ENCODE assay signal across 8 cellular contexts in the genomic region with DNA sequence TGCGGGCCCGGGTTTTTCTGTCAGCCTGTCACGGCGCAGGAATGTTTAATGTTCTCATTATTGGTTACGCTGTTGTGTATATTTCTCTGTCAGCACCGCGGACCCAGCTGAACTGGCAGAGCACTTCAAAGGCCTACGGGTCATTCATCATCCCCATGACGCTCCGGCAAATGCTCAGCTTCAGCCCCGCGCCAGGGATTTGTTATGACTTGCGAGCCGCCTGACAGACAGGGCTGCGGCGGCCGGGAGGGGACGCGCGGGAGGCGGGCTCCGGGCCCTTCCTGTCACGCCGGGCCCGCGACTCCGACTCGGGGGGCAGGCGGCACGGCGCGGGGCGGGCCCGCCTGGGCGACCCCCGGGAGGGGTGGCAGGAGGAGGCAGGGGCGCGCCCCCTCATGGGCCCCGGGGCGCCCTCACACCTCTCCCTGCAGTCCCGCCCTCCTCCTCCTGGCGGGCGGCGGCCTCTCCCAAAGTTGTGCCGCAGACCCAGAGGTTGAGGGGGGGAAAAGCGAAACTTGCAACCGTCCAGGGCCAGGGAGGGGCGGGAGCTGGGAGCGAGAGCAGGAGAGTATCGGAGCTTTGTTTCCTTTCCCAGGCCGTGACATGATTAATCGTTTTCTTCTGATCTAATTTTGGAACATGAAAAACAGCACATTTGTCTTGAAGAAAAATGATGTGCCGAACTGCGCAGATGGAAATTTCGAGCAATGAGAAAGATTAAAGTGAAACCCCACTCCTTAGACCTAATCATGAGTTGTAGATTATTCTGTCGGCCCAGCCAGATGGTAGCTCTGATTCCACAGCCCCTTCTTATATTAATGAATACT. TPM values are rescaled to one million over a fixed set of nuclear protein-coding genes. Genes with fewer than 3 reads are reported as not detected.
A peak's percentile ranks its signal among the peaks of the same experiment; 100 is the strongest.
DNase-seq lines count a peak whose midpoint lies in the region; ATAC-seq and TF ChIP-seq lines count a peak whose summit lies in the region.

No MANE protein-coding gene starts in this region.

- H3K9me3 Mint-ChIP-seq in neural crest cell, result no peaks in the 10 kb centered on the region
- peaks cover 3 to 6% of the 10 kb centered on the region in 2 donors for H3K9me3 Mint-ChIP-seq in stimulated activated naive CD8-positive, alpha-beta T cell treated with anti-CD3 and anti-CD28 coated beads, Interleukin-15, amount 100 ng/mL, for 72 hours

- DNase-seq in RKO (ENCODE audit: low spot score) (peak; percentile 92), activated gamma-delta T cell (lab: John Stamatoyannopoulos, UW) (peak; percentile 31), fibroblast of villous mesenchyme (ENCODE audit: low read depth) (peak; percentile 70), neural crest cell (ENCODE audit: low read depth, low spot score) (peak; percentile 69)
- DNase-seq in stimulated activated naive CD8-positive, alpha-beta T cell treated with anti-CD3 and anti-CD28 coated beads, Interleukin-15, amount 100 ng/mL, for 72 hours, result peak; percentile 68 to 79

- peaks cover 0 to 10% (median 4%) of the 10 kb centered on the region in 11 experiments; a peak in 8 of 22 replicates for H3K9me3 ChIP-seq in BLaER1 treated with 17β-estradiol and CSF1 and Interleukin-3, amounts not matched to agents 10 nM and 100 nM (replicated peaks in 1 of 11)
- H3K9me3 ChIP-seq in HUES6 (ENCODE audit: control insufficient read depth, insufficient read depth, low read depth, low read length), result 0 out of 2 replicates have a peak, but pooled peaks cover 2% of the 10 kb centered on the region

- H3K36me3 ChIP-seq in BLaER1 treated with 17β-estradiol and CSF1 and Interleukin-3, amounts not matched to agents 10 nM and 100 nM, result no peaks in the 10 kb centered on the region
- no peaks in the 10 kb centered on the region for H3K36me3 ChIP-seq in HUES6 (ENCODE audit: control insufficient read depth, insufficient read depth, low read length)

- H3K4me3 Mint-ChIP-seq in neural crest cell, result peak overlapping the region; percentile 86
- H3K4me3 Mint-ChIP-seq in stimulated activated naive CD8-positive, alpha-beta T cell treated with anti-CD3 and anti-CD28 coated beads, Interleukin-15, amount 100 ng/mL, for 72 hours, result peak overlapping the region in 1 of 2 donors; percentile 74

- peaks cover 4 to 20% (median 13%) of the 10 kb centered on the region in 10 experiments; a peak in 18 of 20 replicates for H3K4me1 ChIP-seq in BLaER1 treated with 17β-estradiol and CSF1 and Interleukin-3, amounts not matched to agents 10 nM and 100 nM
- peaks cover 12% of the 10 kb centered on the region for H3K4me1 ChIP-seq in HUES6 (ENCODE audit: control insufficient read depth, insufficient read depth, low read length)

- ATAC-seq in GM19438 (IDR thresholded peaks at IDR 0.05; ENCODE audit: low read depth, unreplicated experiment), result peak; percentile 80
- ATAC-seq in stimulated activated naive CD8-positive, alpha-beta T cell treated with anti-CD3 and anti-CD28 coated beads, Interleukin-15, amount 100 ng/mL, for 72 hours, result peak; percentile 94

- H3K27me3 Mint-ChIP-seq in neural crest cell (ENCODE audit: low read depth), result no peaks in the 10 kb centered on the region
- peaks cover 15% of the 10 kb centered on the region for H3K27me3 Mint-ChIP-seq in stimulated activated naive CD8-positive, alpha-beta T cell treated with anti-CD3 and anti-CD28 coated beads, Interleukin-15, amount 100 ng/mL, for 72 hours

- TF ChIP-seq CTCF in fibroblast of villous mesenchyme (IDR thresholded peaks at IDR 0.05; ENCODE audit: insufficient read depth, low read depth, low read length) (peak; percentile 25), neural crest cell (conservative IDR thresholded peaks at IDR 0.05) (peak; percentile 44)

- H3K4me1 Mint-ChIP-seq in neural crest cell, result peaks cover 29% of the 10 kb centered on the region
- no peaks in the 10 kb centered on the region for H3K4me1 Mint-ChIP-seq in stimulated activated naive CD8-positive, alpha-beta T cell treated with anti-CD3 and anti-CD28 coated beads, Interleukin-15, amount 100 ng/mL, for 72 hours

- no peaks in the 10 kb centered on the region for H4K20me1 ChIP-seq in BLaER1 treated with 17β-estradiol and CSF1 and Interleukin-3, amounts not matched to agents 10 nM and 100 nM

- H3K27ac Mint-ChIP-seq in neural crest cell (ENCODE audit: unreplicated experiment), result peak overlapping the region; percentile 44
- peak overlapping the region in 1 of 2 donors; percentile 55 for H3K27ac Mint-ChIP-seq in stimulated activated naive CD8-positive, alpha-beta T cell treated with anti-CD3 and anti-CD28 coated beads, Interleukin-15, amount 100 ng/mL, for 72 hours

- peak overlapping the region; percentile 71 to 87 (median 81) for H3K9ac ChIP-seq in BLaER1 treated with 17β-estradiol and CSF1 and Interleukin-3, amounts not matched to agents 10 nM and 100 nM
- no peak overlapping the region for H3K9ac ChIP-seq in HUES6 (ENCODE audit: low read length)

- peak overlapping the region; percentile 72 to 95 (median 84) for H3K4me2 ChIP-seq in BLaER1 treated with 17β-estradiol and CSF1 and Interleukin-3, amounts not matched to agents 10 nM and 100 nM

- peaks cover 0 to 22% (median 0%) of the 10 kb centered on the region in 11 experiments; a peak in 6 of 22 replicates for H3K27me3 ChIP-seq in BLaER1 treated with 17β-estradiol and CSF1 and Interleukin-3, amounts not matched to agents 10 nM and 100 nM
- H3K27me3 ChIP-seq in HUES6 (ENCODE audit: control insufficient read depth, insufficient read depth, low read length), result peaks cover 52% of the 10 kb centered on the region

- peaks cover 2% of the 10 kb centered on the region for H3K36me3 Mint-ChIP-seq in neural crest cell (ENCODE audit: low read depth)

- peak overlapping the region; percentile 61 to 77 (median 66) for H3K4me3 ChIP-seq in BLaER1 treated with 17β-estradiol and CSF1 and Interleukin-3, amounts not matched to agents 10 nM and 100 nM
- H3K4me3 ChIP-seq in HUES6 (ENCODE audit: low read depth, low read length), result peak overlapping the region; percentile 63
- peak overlapping the region; percentile 55 for H3K4me3 ChIP-seq in fibroblast of villous mesenchyme (ENCODE audit: low read depth, low read length)

- H3K27ac ChIP-seq in BLaER1 treated with 17β-estradiol and CSF1 and Interleukin-3, amounts not matched to agents 10 nM and 100 nM, result peak overlapping the region; percentile 39 to 82 (median 67); a peak in 21 of 22 replicates
- no peak overlapping the region for H3K27ac ChIP-seq in HUES6 (ENCODE audit: low read depth, low read length)

RNA-seq across cellular contexts. Expression of gene COMTD1, which starts 59.3 kb away (rescaled TPM):
- total RNA-seq in fibroblast of villous mesenchyme (3.9 and 10.3 TPM in 2 replicates), neural crest cell (4.7 and 6.3 TPM in 2 replicates)

Comparison
In these comparisons a context has a peak if more than half of its experiments do, and no peak if none do; other contexts are left out.
1. DNase-seq: peak in every context shown above with its lines; median percentile 92 in RKO; 74 in stimulated activated naive CD8-positive, alpha-beta T cell treated with anti-CD3 and anti-CD28 coated beads, Interleukin-15, amount 100 ng/mL, for 72 hours; 70 in fibroblast of villous mesenchyme; 69 in neural crest cell; 31 in activated gamma-delta T cell.